Comparison of ENCODE assay signal across 14 cellular contexts in genomic region chr12:11892065-11892391, GRCh38.
A peak's percentile ranks its signal among the peaks of the same experiment; 100 is the strongest.
DNase-seq lines count a peak whose midpoint lies in the region; ATAC-seq and TF ChIP-seq lines count a peak whose summit lies in the region.
"Had no signal": no experiment of that assay in that cellular context is flagged by ENCODE, and none has a peak within 500 bp of the region (broad histone marks: within the 10 kb centered on the region; RNA-seq: fewer than 3 reads in every experiment).

No MANE protein-coding gene starts in this region.

- H3K27ac Mint-ChIP-seq in endothelial cell (ENCODE audit: unreplicated experiment) (no peak overlapping the region), osteocyte (ENCODE audit: unreplicated experiment) (peak overlapping the region; percentile 41)
- H3K27ac Mint-ChIP-seq: activated T-helper 2 cell treated with anti-CD3 and anti-CD28 coated beads, Interferon-gamma antibody, Interleukin-2, Interleukin-4, amounts not matched to agents 10 μg/mL and 5 μg/mL and 100 μg/mL, durations not matched to agents 14 hours and 24 hours and 36 hours had no signal

- H3K9me3 Mint-ChIP-seq in endothelial cell (ENCODE audit: unreplicated experiment) (no peaks in the 10 kb centered on the region), osteocyte (ENCODE audit: unreplicated experiment) (no peaks in the 10 kb centered on the region)

- H3K36me3 ChIP-seq in OCI-LY1 (ENCODE audit: insufficient read depth, low read length), result peaks cover 4% of the 10 kb centered on the region; the same call in 1 of the 2 replicates

- DNase-seq in endothelial cell (ENCODE audit: low spot score), result no peak
- no peak for DNase-seq in osteocyte (ENCODE audit: extremely low spot score, unreplicated experiment)
- no peak for DNase-seq in T-helper 9 cell
- DNase-seq in activated CD4-positive, CD25-positive, alpha-beta regulatory T cell (lab: John Stamatoyannopoulos, UW), result no peak
- DNase-seq in lower leg skin (ENCODE audit: low spot score in 2 of 2), result no peak
- DNase-seq: activated CD4-positive, alpha-beta T cell treated with anti-CD3 and anti-CD28 coated beads for 48 hours; caudate nucleus; NCI-H187 had no signal

- H3K9ac ChIP-seq in OCI-LY1 (ENCODE audit: low read length), result peak overlapping the region; percentile 49

- H3K4me3 Mint-ChIP-seq in endothelial cell (ENCODE audit: unreplicated experiment) (no peak overlapping the region), osteocyte (ENCODE audit: unreplicated experiment) (no peak overlapping the region)
- H3K4me3 Mint-ChIP-seq: stimulated activated memory B cell treated with anti-CD40 and anti-IgM and Interleukin-4, amounts not matched to agents 10 μg/mL and 1 μg/mL and 100 μg/mL, for 72 hours had no signal

- no peak for TF ChIP-seq POLR2A in lower leg skin (IDR thresholded peaks at IDR 0.05)

- WGBS in lower leg skin, 2 donors, result 80 to 90% methylated on average over 2 of the region's 2 CpGs

- H3K27me3 Mint-ChIP-seq in endothelial cell (ENCODE audit: unreplicated experiment), result peaks cover 12% of the 10 kb centered on the region
- no peaks in the 10 kb centered on the region for H3K27me3 Mint-ChIP-seq in osteocyte (ENCODE audit: unreplicated experiment)
- H3K27me3 Mint-ChIP-seq: stimulated activated memory B cell treated with anti-CD40 and anti-IgM and Interleukin-4, amounts not matched to agents 10 μg/mL and 1 μg/mL and 100 μg/mL, for 72 hours had no signal

- H3K36me3 Mint-ChIP-seq in endothelial cell (ENCODE audit: low read depth, unreplicated experiment) (peaks cover 44% of the 10 kb centered on the region), osteocyte (ENCODE audit: unreplicated experiment) (peaks cover 43% of the 10 kb centered on the region)

- no peaks in the 10 kb centered on the region for H3K27me3 ChIP-seq in OCI-LY1 (ENCODE audit: insufficient read depth, low read length)

- TF ChIP-seq CTCF in C4-2B (conservative IDR thresholded peaks at IDR 0.05), result peak; percentile 31
- TF ChIP-seq CTCF in OCI-LY1 (IDR thresholded peaks at IDR 0.05; ENCODE audit: low read length), result no peak
- TF ChIP-seq CTCF in endothelial cell (IDR thresholded peaks at IDR 0.05; ENCODE audit: unreplicated experiment), result peak; percentile 41
- TF ChIP-seq CTCF in osteocyte (IDR thresholded peaks at IDR 0.05), result peak; percentile 36
- TF ChIP-seq CTCF in lower leg skin (IDR thresholded peaks at IDR 0.05), result no peak

- intact Hi-C loops in lower leg skin (cut with DNase I; ENCODE audit: low total_unique reads), result no loop called here

- H3K4me3 ChIP-seq in OCI-LY1 (ENCODE audit: low read depth, low read length, poor library complexity, severe bottlenecking), result no peak overlapping the region
- H3K4me3 ChIP-seq in lower leg skin (ENCODE audit: low read depth, poor library complexity, severe bottlenecking), result no peak overlapping the region
- H3K4me3 ChIP-seq: lung had no signal

- ATAC-seq in GM21576 (IDR thresholded peaks at IDR 0.05; ENCODE audit: unreplicated experiment), result no peak
- ATAC-seq: stimulated activated memory B cell treated with anti-CD40 and anti-IgM and Interleukin-4, amounts not matched to agents 10 μg/mL and 1 μg/mL and 100 μg/mL, for 72 hours had no signal

- H3K4me1 ChIP-seq in OCI-LY1 (ENCODE audit: insufficient read depth, low read length, severe bottlenecking), result peaks cover 74% of the 10 kb centered on the region

- no peaks in the 10 kb centered on the region for H3F3A ChIP-seq in OCI-LY1 (ENCODE audit: insufficient read depth, low read length)

- H3K4me1 Mint-ChIP-seq in endothelial cell (ENCODE audit: unreplicated experiment) (peaks cover 43% of the 10 kb centered on the region), osteocyte (ENCODE audit: unreplicated experiment) (peaks cover 6% of the 10 kb centered on the region)

- H4K20me1 ChIP-seq in OCI-LY1 (ENCODE audit: insufficient read depth, low read length), result no peaks in the 10 kb centered on the region

- H2AFZ ChIP-seq in OCI-LY1 (ENCODE audit: low read length), result no peak overlapping the region

- no peaks in the 10 kb centered on the region for H3K9me2 ChIP-seq in OCI-LY1 (ENCODE audit: low read depth, low read length)

- no peak overlapping the region for H3K27ac ChIP-seq in C4-2B
- H3K27ac ChIP-seq in OCI-LY1 (ENCODE audit: low read depth, low read length, poor library complexity, severe bottlenecking), result peak overlapping the region; percentile 99

- H3K4me2 ChIP-seq in OCI-LY1 (ENCODE audit: low read length), result no peak overlapping the region; the same call in 1 of the 2 replicates

- no peaks in the 10 kb centered on the region for H3K9me3 ChIP-seq in OCI-LY1 (ENCODE audit: low read length)

- H3K79me2 ChIP-seq in OCI-LY1 (ENCODE audit: insufficient read depth, low read length), result no peaks in the 10 kb centered on the region

Comparison
In these comparisons a context has a peak if more than half of its experiments do, and no peak if none do; other contexts are left out.
1. CTCF ChIP-seq: peak in C4-2B (single experiment), endothelial cell (single experiment) and osteocyte (single experiment); none in OCI-LY1 (single experiment) and lower leg skin (0 of 3).